8 cellular contexts compared by ENCODE assay signal in the genomic region with DNA sequence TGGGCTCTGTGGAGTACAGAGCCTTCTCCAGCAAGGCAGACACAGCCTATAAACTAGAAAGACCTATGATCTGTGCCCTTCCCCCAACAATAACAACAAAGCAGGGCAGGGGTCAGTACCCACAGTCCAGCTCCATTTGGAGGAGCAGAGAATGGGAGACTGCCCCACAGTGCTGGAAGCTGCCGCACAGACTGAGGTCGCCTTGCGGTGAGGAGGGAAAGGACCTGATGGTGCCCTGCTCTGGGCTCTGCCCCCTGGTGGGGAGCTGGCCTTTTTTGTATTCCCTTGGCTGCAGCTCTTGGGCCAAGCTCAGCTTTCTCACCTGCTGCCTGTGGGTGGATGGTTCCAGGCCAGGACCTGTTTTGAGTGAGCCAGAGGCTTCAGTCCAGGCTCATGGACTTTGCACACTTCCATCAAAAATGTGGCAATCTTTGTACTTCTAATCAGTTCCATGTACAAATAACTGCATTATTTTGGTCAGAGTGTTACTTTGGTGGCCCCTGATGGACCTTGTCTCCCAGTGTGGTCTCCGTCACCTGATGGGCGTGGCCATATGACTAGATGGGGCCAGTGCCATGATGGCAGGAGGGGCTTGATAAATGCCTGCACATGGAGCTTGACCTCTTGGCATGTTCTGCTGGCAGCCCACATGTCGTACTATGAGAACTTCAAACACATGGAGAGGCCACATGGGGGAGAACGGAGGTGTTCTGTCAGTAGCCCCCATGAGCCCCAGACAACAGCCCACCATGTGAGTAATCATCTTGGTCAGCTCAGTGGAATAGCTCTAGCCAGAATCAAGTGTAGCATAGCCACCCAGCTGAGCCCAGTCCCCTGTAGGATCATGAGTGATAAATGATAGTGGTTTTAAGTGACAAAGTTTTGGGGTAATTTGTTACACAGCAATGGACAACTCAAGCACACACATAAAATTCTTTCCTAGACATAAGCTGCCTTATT. TPM values are rescaled to one million over a fixed set of nuclear protein-coding genes. Genes with fewer than 3 reads are reported as not detected.
A peak's percentile ranks its signal among the peaks of the same experiment; 100 is the strongest.
DNase-seq lines count a peak whose midpoint lies in the region; ATAC-seq, FAIRE-seq and TF ChIP-seq lines count a peak whose summit lies in the region.

No MANE protein-coding gene starts in this region.

- TF ChIP-seq CTCF in pancreas (IDR thresholded peaks at IDR 0.05), result peak; percentile 60 to 79 (median 70)
- peak; percentile 70 for TF ChIP-seq CTCF in upper lobe of right lung (IDR thresholded peaks at IDR 0.05)

- no peaks in the 10 kb centered on the region for H3K27me3 ChIP-seq in pancreas
- H3K27me3 ChIP-seq in upper lobe of right lung, result no peaks in the 10 kb centered on the region

- H3K4me1 ChIP-seq in pancreas, result peaks cover 0 to 3% (median 0%) of the 10 kb centered on the region in 3 donors
- H3K4me1 ChIP-seq in upper lobe of right lung, result peaks cover 10% of the 10 kb centered on the region

- DNase-seq in Ammon's horn (ENCODE audit: low spot score) (peak; percentile 66), NOMO-1 treated with DMSO at 0.1 percent for 48 hours (lab: John Stamatoyannopoulos, UW; ENCODE audit: unreplicated experiment) (peak; percentile 33), pancreas (peak; percentile 66 to 87 (median 82)), upper lobe of right lung (peak; percentile 84), NCI-H2107 (lab: John Stamatoyannopoulos, UW) (no peak)
- DNase-seq in activated CD8-positive, alpha-beta memory T cell treated with anti-CD3 and anti-CD28 coated beads, Interleukin-2, amount 50 U/mL, for 4 hours, result peak; percentile 67

- no peak for FAIRE-seq in pancreas (lab: Jason Lieb, UNC)

- intact Hi-C loops in pancreas (cut with DNase I), result no loop called here
- intact Hi-C loops in upper lobe of right lung (cut with DNase I), result no loop called here

- 35 to 45% methylated on average over 7 of the region's 7 CpGs for WGBS in pancreas, 2 donors

- H3K9me3 ChIP-seq in pancreas (no peaks in the 10 kb centered on the region), upper lobe of right lung (no peaks in the 10 kb centered on the region)

- peaks cover 0 to 4% (median 0%) of the 10 kb centered on the region in 3 donors for H3K36me3 ChIP-seq in pancreas
- no peaks in the 10 kb centered on the region for H3K36me3 ChIP-seq in upper lobe of right lung

- H3K27ac ChIP-seq in pancreas (peak overlapping the region in 1 of 4 donors; percentile 28), upper lobe of right lung (no peak overlapping the region)

- H3K4me3 ChIP-seq in pancreas (no peak overlapping the region), upper lobe of right lung (no peak overlapping the region)

- ATAC-seq in GM19463 (IDR thresholded peaks at IDR 0.05; ENCODE audit: unreplicated experiment), result peak; percentile 57
- peak; percentile 55 for ATAC-seq in esophagus mucosa
- ATAC-seq in pancreas, result peak; percentile 89 to 94 (median 90)
- peak; percentile 89 for ATAC-seq in upper lobe of right lung

RNA-seq across cellular contexts. Expression of a gene that starts 24.2 kb away (rescaled TPM):
- total RNA-seq in esophagus mucosa (12.7 TPM), pancreas (10 to 100 TPM in 3 of 6 donors, 1 to 10 TPM in 3; 6.6 to 13.2 (median 10.6) TPM), upper lobe of right lung (9.9 TPM)
- polyA plus RNA-seq in pancreas, result 10 to 100 TPM; 22.0 to 39.6 TPM

RNA-seq across cellular contexts. Expression of a gene that starts 40.0 kb away (rescaled TPM):
- total RNA-seq in esophagus mucosa (35.2 TPM), pancreas (1 to 10 TPM; 3.4 to 9.6 (median 7.0) TPM), upper lobe of right lung (25.7 TPM)
- polyA plus RNA-seq in pancreas, result 10 to 100 TPM; 10.2 to 10.5 TPM

RNA-seq across cellular contexts. Expression of a gene that starts 48.7 kb away (rescaled TPM):
- total RNA-seq in esophagus mucosa (5.2 TPM), pancreas (10 to 100 TPM in 3 of 6 donors, 1 to 10 TPM in 3; 1.2 to 25.5 (median 9.5) TPM), upper lobe of right lung (270 TPM)
- polyA plus RNA-seq in pancreas, result 10 to 100 TPM in 1 of 2 donors, 1 to 10 TPM in 1; 9.9 to 13.0 TPM

Comparison
In these comparisons a context has a peak if more than half of its experiments do, and no peak if none do; other contexts are left out.
1. RNA of a gene that starts 48.7 kb away (total RNA-seq): 270 TPM in upper lobe of right lung (single experiment); 1.2 to 25.5 TPM in pancreas and 5.2 TPM in esophagus mucosa (single experiment); every median in the first group is over 10 times any median in the second.
2. Peak in every context shown above with its lines, with median percentiles within 50 percentile points of each other: ATAC-seq.